10 cellular contexts compared by ENCODE assay signal in genomic region chr18:10010611-10011015, GRCh38.
DNase-seq lines count a peak whose midpoint lies in the region; TF ChIP-seq lines count a peak whose summit lies in the region.
"Had no signal": no experiment of that assay in that cellular context is flagged by ENCODE, and none has a peak within 500 bp of the region (broad histone marks: within the 10 kb centered on the region; RNA-seq: fewer than 3 reads in every experiment).

No MANE protein-coding gene starts in this region.

- no peaks in the 10 kb centered on the region for H3K9me3 ChIP-seq in skeletal muscle tissue (ENCODE audit: control insufficient read depth in 3 of 3, low read length in 3 of 3)

- H3K27me3 Mint-ChIP-seq in MCF 10A (ENCODE audit: insufficient read depth, unreplicated experiment) = no peaks in the 10 kb centered on the region

- H3K4me1 Mint-ChIP-seq in MCF 10A (ENCODE audit: insufficient read depth, unreplicated experiment) = peaks cover 7% of the 10 kb centered on the region

- POLR2A ChIA-PET in MCF 10A (lab: Yijun Ruan, JAX) = no interaction called here

- H3K9me3 Mint-ChIP-seq in MCF 10A (ENCODE audit: unreplicated experiment) = no peaks in the 10 kb centered on the region

- H3K36me3 Mint-ChIP-seq in MCF 10A (ENCODE audit: insufficient read depth, unreplicated experiment) = no peaks in the 10 kb centered on the region

- DNase-seq in H4 (ENCODE audit: low spot score) (peak; percentile 89), MCF 10A (ENCODE audit: unreplicated experiment) (peak; percentile 67), inferior parietal cortex (ENCODE audit: extremely low spot score) (peak; percentile 55), NCI-H1417 treated with DMSO at 0.1 percent for 48 hours (lab: John Stamatoyannopoulos, UW) (no peak), H7 (no peak), activated gamma-delta T cell (lab: John Stamatoyannopoulos, UW) (no peak), COR-L47 (lab: John Stamatoyannopoulos, UW) (no peak)
- DNase-seq: foreskin melanocyte, NCI-H187 treated with DMSO at 0.1 percent for 48 hours had no signal

- H3K27ac Mint-ChIP-seq in MCF 10A (ENCODE audit: low read depth, unreplicated experiment) = no peak overlapping the region

- no TSS peak for BruUV-seq in MCF 10A (replicated peaks; lab: Mats Ljungman, UMichigan)

- H3K4me3 ChIP-seq in skeletal muscle tissue (ENCODE audit: low read length in 3 of 3) (no peak overlapping the region), H7 (ENCODE audit: insufficient read depth, low read depth, low read length) (no peak overlapping the region)

- CTCF ChIA-PET in MCF 10A (lab: Yijun Ruan, JAX) = interaction anchor here (1.6 to 3.1 kb wide), 2 partner anchors 508 to 510 kb away, joined by 5 to 17 read pairs; no protein-coding TSS in a partner anchor

- no peak overlapping the region for H3K9ac ChIP-seq in skeletal muscle tissue (ENCODE audit: low read depth in 1 of 3, low read length in 3 of 3)

- H3K4me1 ChIP-seq in skeletal muscle tissue (ENCODE audit: control insufficient read depth in 3 of 3, insufficient read depth in 3 of 3, low read length in 3 of 3) = peaks cover 25 to 43% (median 34%) of the 10 kb centered on the region in 3 donors

- H3K4me3 Mint-ChIP-seq in MCF 10A (ENCODE audit: unreplicated experiment) = no peak overlapping the region

- no peak for TF ChIP-seq CTCF in MCF 10A (IDR thresholded peaks at IDR 0.05; ENCODE audit: unreplicated experiment)

- no peaks in the 10 kb centered on the region for H3K27me3 ChIP-seq in skeletal muscle tissue (ENCODE audit: control insufficient read depth in 3 of 3, insufficient read depth in 3 of 3, low read length in 3 of 3)
- H3K27me3 ChIP-seq in H7 (ENCODE audit: control insufficient read depth, insufficient read depth, low read length) = no peaks in the 10 kb centered on the region

- peak overlapping the region; percentile 28 for H3K27ac ChIP-seq in skeletal muscle tissue (ENCODE audit: low read depth, low read length)

- no peaks in the 10 kb centered on the region for H3K36me3 ChIP-seq in skeletal muscle tissue (ENCODE audit: control insufficient read depth in 3 of 3, insufficient read depth in 3 of 3, low read length in 3 of 3)
- no peaks in the 10 kb centered on the region for H3K36me3 ChIP-seq in H7 (replicated peaks; ENCODE audit: control insufficient read depth, insufficient read depth, low read length)

- intact Hi-C loops in MCF 10A (cut with micrococcal nuclease) = no loop called here

Comparison
In these comparisons a context has a peak if more than half of its experiments do, and no peak if none do; other contexts are left out.
1. DNase-seq: peak in H4 (single experiment), MCF 10A (single experiment) and inferior parietal cortex (single experiment); none in NCI-H1417 treated with DMSO at 0.1 percent for 48 hours (single experiment), H7 (single experiment), activated gamma-delta T cell (single experiment) and COR-L47 (single experiment).